ENCODE assay signal across 8 cellular contexts in genomic region chr1:156602557-156602993, GRCh38. TPM values are rescaled to one million over a fixed set of nuclear protein-coding genes. Genes with fewer than 3 reads are reported as not detected.
A peak's percentile ranks its signal among the peaks of the same experiment; 100 is the strongest.
DNase-seq lines count a peak whose midpoint lies in the region; ATAC-seq, FAIRE-seq and TF ChIP-seq lines count a peak whose summit lies in the region.

No MANE protein-coding gene starts in this region.

- H3K79me2 ChIP-seq in OCI-LY1 (ENCODE audit: insufficient read depth, low read length) (no peaks in the 10 kb centered on the region), H1 (ENCODE audit: control insufficient read depth in 1 of 2, insufficient read depth in 2 of 2, low read length in 2 of 2) (peaks cover 3 to 19% of the 10 kb centered on the region in 2 experiments)

- H3K27me3 ChIP-seq in OCI-LY1 (ENCODE audit: insufficient read depth, low read length), result no peaks in the 10 kb centered on the region
- H3K27me3 ChIP-seq in H1 (replicated peaks in 1 of 4; ENCODE audit: control insufficient read depth in 3 of 4, extremely low read depth in 1 of 4, insufficient read depth in 3 of 4, low read length in 3 of 4), result no peaks in the 10 kb centered on the region
- no peaks in the 10 kb centered on the region for H3K27me3 ChIP-seq in testis
- no peaks in the 10 kb centered on the region for H3K27me3 ChIP-seq in transverse colon

- no peak overlapping the region; the same call in 1 of the 2 replicates for H3K18ac ChIP-seq in H1 (ENCODE audit: extremely low read depth, low read length)

- in situ Hi-C loops in transverse colon (cut with MboI; ENCODE audit: low pct_ligation_motif_present in 1 of 4, low pct_unique_long_range_greater_than_20kb in 1 of 4, low sequenced_read_pairs in 3 of 4), result loop anchor here in 3 of 4 donors (10.0 to 25.0 kb wide), 3 partner anchors 128 to 215 kb away; no protein-coding TSS in a partner anchor

- no peak overlapping the region for H3K23ac ChIP-seq in H1 (ENCODE audit: insufficient read length)

- no peak overlapping the region for H3K56ac ChIP-seq in H1 (replicated peaks; ENCODE audit: insufficient read length, low read depth, low read length)

- no peak overlapping the region for H3K27ac Mint-ChIP-seq in activated naive CD4-positive, alpha-beta T cell treated with anti-CD3 and anti-CD28 coated beads, Interleukin-2, amount 10 ng/mL, durations not matched to agents 7 days and 5 days

- peak overlapping the region; percentile 36 for H3K4me3 Mint-ChIP-seq in activated naive CD4-positive, alpha-beta T cell treated with anti-CD3 and anti-CD28 coated beads, Interleukin-2, amount 10 ng/mL, durations not matched to agents 7 days and 5 days

- 10% methylated on average over 6 of the region's 10 CpGs; no CpG with 5 or more reads in 1 of the 2 experiments for WGBS in H1 (ENCODE audit: extremely low coverage in 1 of 2, insufficient coverage in 1 of 2, insufficient read length in 1 of 2, insufficient replicate concordance in 2 of 2, low coverage in 1 of 2, low lambda C conversion rate in 2 of 2, missing lambda C conversion rate in 1 of 2), 2 experiments
- 18 to 21% methylated on average over 10 of the region's 10 CpGs for WGBS in testis, 2 donors
- 41 to 47% methylated on average over 3 to 10 of the region's 10 CpGs for WGBS in transverse colon (ENCODE audit: low coverage in 1 of 2), 2 donors

- TF ChIP-seq EP300 in H1 (IDR thresholded peaks at IDR 0.05; ENCODE audit: borderline replicate concordance in 1 of 2, low read depth in 2 of 2, low read length in 2 of 2), result no peak
- no peak for TF ChIP-seq EP300 in transverse colon (IDR thresholded peaks at IDR 0.05; ENCODE audit: low read depth)

- H3K4me2 ChIP-seq in OCI-LY1 (ENCODE audit: low read length) (peak overlapping the region; percentile 93; the same call in 1 of the 2 replicates), H1 (ENCODE audit: insufficient read depth in 1 of 2, low read depth in 2 of 2, low read length in 2 of 2) (peak overlapping the region; percentile 55 to 57)

- peaks cover 19% of the 10 kb centered on the region; the same call in 1 of the 2 replicates for H3K36me3 ChIP-seq in OCI-LY1 (ENCODE audit: insufficient read depth, low read length)
- H3K36me3 ChIP-seq in H1 (ENCODE audit: control insufficient read depth in 2 of 4, insufficient read depth in 4 of 4, low read length in 3 of 4), result peaks cover 8 to 13% (median 12%) of the 10 kb centered on the region in 4 experiments
- H3K36me3 ChIP-seq in testis (ENCODE audit: low read depth, missing control alignments), result no peaks in the 10 kb centered on the region
- no peaks in the 10 kb centered on the region for H3K36me3 ChIP-seq in transverse colon

- no peak for ATAC-seq in GM19467 (IDR thresholded peaks at IDR 0.05; ENCODE audit: unreplicated experiment)

- TF ChIP-seq POLR2A in H1 (IDR thresholded peaks at IDR 0.05; ENCODE audit: control extremely low read depth in 1 of 2, low read depth in 2 of 2, low read length in 2 of 2) (no peak), testis (IDR thresholded peaks at IDR 0.05) (no peak), transverse colon (IDR thresholded peaks at IDR 0.05) (no peak)

- no peak overlapping the region for H3K14ac ChIP-seq in H1 (ENCODE audit: insufficient read length)

- no peak overlapping the region for H4K91ac ChIP-seq in H1 (replicated peaks; ENCODE audit: insufficient read length, low read length)

- H4K5ac ChIP-seq in H1 (ENCODE audit: insufficient read length, low read depth, low read length), result no peak overlapping the region

- no peak overlapping the region for H2BK120ac ChIP-seq in H1 (replicated peaks; ENCODE audit: low read depth, low read length)

- DNase-seq in activated naive CD4-positive, alpha-beta T cell treated with anti-CD3 and anti-CD28 coated beads, Interleukin-2, amount 10 ng/mL, durations not matched to agents 7 days and 5 days, result no peak
- DNase-seq in activated naive CD4-positive, alpha-beta T cell treated with anti-CD3 and anti-CD28 coated beads, Interleukin-2, amount 50 U/mL, for 16 hours, result no peak
- DNase-seq in H1 (ENCODE audit: low read depth in 1 of 2, low spot score in 2 of 2), result no peak
- DNase-seq in testis, result no peak
- no peak for DNase-seq in mucosa of gallbladder (ENCODE audit: low spot score)
- DNase-seq in transverse colon, result no peak

- H3K9ac ChIP-seq in OCI-LY1 (ENCODE audit: low read length) (no peak overlapping the region), H1 (replicated peaks in 1 of 4; ENCODE audit: extremely low read depth in 1 of 4, low read depth in 3 of 4, low read length in 3 of 4) (no peak overlapping the region)

- H2BK20ac ChIP-seq in H1 (ENCODE audit: low read length), result no peak overlapping the region

- H2BK12ac ChIP-seq in H1 (ENCODE audit: low read depth, low read length), result no peak overlapping the region

- peaks cover 5% of the 10 kb centered on the region; the same call in 1 of the 2 replicates for H3K23me2 ChIP-seq in H1 (ENCODE audit: low read depth, low read length)

- no peaks in the 10 kb centered on the region for H3F3A ChIP-seq in OCI-LY1 (ENCODE audit: insufficient read depth, low read length)

- TF ChIP-seq CTCF in OCI-LY1 (IDR thresholded peaks at IDR 0.05; ENCODE audit: low read length) (peak; percentile 73), H1 (IDR thresholded peaks at IDR 0.05; ENCODE audit: control extremely low read depth in 1 of 3, insufficient read depth in 1 of 3, low read depth in 1 of 3, low read length in 3 of 3) (peak in 2 of 3 experiments; percentile 42 to 57; a peak in 2 of 4 replicates), testis (IDR thresholded peaks at IDR 0.05) (peak in 2 of 3 experiments; percentile 11 to 42), transverse colon (IDR thresholded peaks at IDR 0.05) (peak in 1 of 5 experiments; percentile 8)

- H3K4ac ChIP-seq in H1 (replicated peaks; ENCODE audit: insufficient read length, low read depth, low read length), result no peak overlapping the region

- H4K20me1 ChIP-seq in OCI-LY1 (ENCODE audit: insufficient read depth, low read length) (no peaks in the 10 kb centered on the region), H1 (replicated peaks in 1 of 2; ENCODE audit: control insufficient read depth in 1 of 2, insufficient read depth in 2 of 2, low read length in 2 of 2) (peaks cover 0 to 1% of the 10 kb centered on the region in 2 experiments)

- H3K79me1 ChIP-seq in H1 (ENCODE audit: low read depth, low read length), result peaks cover 2% of the 10 kb centered on the region; the same call in 1 of the 2 replicates

- no peak overlapping the region; the same call in 1 of the 2 replicates for H4K8ac ChIP-seq in H1 (ENCODE audit: extremely low read depth, insufficient read depth, low read length)

- peaks cover 41% of the 10 kb centered on the region for H3K4me1 Mint-ChIP-seq in activated naive CD4-positive, alpha-beta T cell treated with anti-CD3 and anti-CD28 coated beads, Interleukin-2, amount 10 ng/mL, durations not matched to agents 7 days and 5 days

- H3K27ac ChIP-seq in OCI-LY1 (ENCODE audit: low read depth, low read length, poor library complexity, severe bottlenecking) (no peak overlapping the region), H1 (ENCODE audit: low read depth, low read length) (no peak overlapping the region), testis (no peak overlapping the region), transverse colon (no peak overlapping the region)

- no peak overlapping the region for H2BK5ac ChIP-seq in H1 (ENCODE audit: low read depth, low read length)

- H3K9me3 Mint-ChIP-seq in activated naive CD4-positive, alpha-beta T cell treated with anti-CD3 and anti-CD28 coated beads, Interleukin-2, amount 10 ng/mL, durations not matched to agents 7 days and 5 days, result no peaks in the 10 kb centered on the region

- H2AFZ ChIP-seq in OCI-LY1 (ENCODE audit: low read length) (no peak overlapping the region), H1 (ENCODE audit: low read length) (peak overlapping the region; percentile 98)

- CTCF ChIA-PET in activated naive CD4-positive, alpha-beta T cell treated with anti-CD3 and anti-CD28 coated beads, Interleukin-2, amount 10 ng/mL, durations not matched to agents 7 days and 5 days (lab: Charles Lee), result interaction anchor here (0.9 to 3.0 kb wide), 3 partner anchors 9 to 18 kb away, joined by 4 to 9 read pairs (median 5); partner anchors contain the start of gene NAXE
- CTCF ChIA-PET in H1 (lab: Charles Lee; ENCODE audit: partially characterized antibody), result interaction anchor here (0.6 to 5.7 kb wide), 21 partner anchors 10 to 319 kb away, joined by 3 to 45 read pairs (median 4); partner anchors contain the start of genes IQGAP3, NAXE and NES

- H3K9me2 ChIP-seq in OCI-LY1 (ENCODE audit: low read depth, low read length), result no peaks in the 10 kb centered on the region

- FAIRE-seq in H1 (lab: Jason Lieb, UNC), result no peak

- H2AK5ac ChIP-seq in H1 (ENCODE audit: low read depth, low read length), result no peak overlapping the region

- POLR2A ChIA-PET in H1 (lab: Charles Lee; ENCODE audit: partially characterized antibody), result interaction anchor here (1.1 to 6.6 kb wide), 6 partner anchors 10 to 164 kb away, joined by 3 to 66 read pairs (median 5); partner anchors contain the start of genes NAXE and PRCC

- H2BK15ac ChIP-seq in H1 (ENCODE audit: low read length), result no peak overlapping the region

- H3K4me1 ChIP-seq in OCI-LY1 (ENCODE audit: insufficient read depth, low read length, severe bottlenecking), result peaks cover 27% of the 10 kb centered on the region
- peaks cover 0 to 8% (median 3%) of the 10 kb centered on the region in 4 experiments; a peak in 5 of 7 replicates for H3K4me1 ChIP-seq in H1 (replicated peaks in 1 of 4; ENCODE audit: control insufficient read depth in 3 of 4, insufficient read depth in 4 of 4, low read length in 3 of 4)
- H3K4me1 ChIP-seq in testis, result peaks cover 7% of the 10 kb centered on the region
- peaks cover 9 to 20% (median 17%) of the 10 kb centered on the region in 4 donors for H3K4me1 ChIP-seq in transverse colon

- H3K4me3 ChIP-seq in OCI-LY1 (ENCODE audit: low read depth, low read length, poor library complexity, severe bottlenecking) (peak overlapping the region; percentile 13), H1 (ENCODE audit: extremely low read depth in 1 of 4, insufficient read depth in 2 of 4, low read depth in 3 of 4, low read length in 4 of 4) (no peak overlapping the region), testis (no peak overlapping the region), transverse colon (no peak overlapping the region)

- H3K36me3 Mint-ChIP-seq in activated naive CD4-positive, alpha-beta T cell treated with anti-CD3 and anti-CD28 coated beads, Interleukin-2, amount 10 ng/mL, durations not matched to agents 7 days and 5 days, result peaks cover 11% of the 10 kb centered on the region

- H3K9me3 ChIP-seq in OCI-LY1 (ENCODE audit: low read length) (no peaks in the 10 kb centered on the region), H1 (ENCODE audit: insufficient read depth in 2 of 2, low read depth in 1 of 2, low read length in 1 of 2) (no peaks in the 10 kb centered on the region), testis (no peaks in the 10 kb centered on the region), transverse colon (no peaks in the 10 kb centered on the region)

- TF ChIP-seq RAD21 in H1 (IDR thresholded peaks at IDR 0.05 in 1 of 2, conservative IDR thresholded peaks at IDR 0.05 in 1 of 2; ENCODE audit: low read depth in 2 of 2, low read length in 2 of 2), result peak; percentile 21 to 45; a peak in 3 of 4 replicates

- peaks cover 5% of the 10 kb centered on the region for H3K27me3 Mint-ChIP-seq in activated naive CD4-positive, alpha-beta T cell treated with anti-CD3 and anti-CD28 coated beads, Interleukin-2, amount 10 ng/mL, durations not matched to agents 7 days and 5 days

- intact Hi-C loops in testis (cut with DNase I; ENCODE audit: low total_unique reads) (loop anchor here (5.0 to 10.0 kb wide), 2 partner anchors 95 to 148 kb away; no protein-coding TSS in a partner anchor), transverse colon (cut with DNase I; ENCODE audit: low total_unique reads) (no loop called here)

RNA-seq across cellular contexts. Expression of gene GPATCH4, which starts 1.3 kb away (rescaled TPM):
- total RNA-seq in H1 (2021; fragmentation: NEBNext Ultra II Directional; extraction: Animal tissue kit (Norgen Biotek cat#: 25700)), result 47.9 and 48.5 TPM in 2 replicates
- polyA plus RNA-seq in H1 (2011; rRNA removed) (19.3 and 20.5 TPM in 2 replicates), testis (ENCODE audit: insufficient read depth, low read depth, low replicate concordance) (18.5 TPM)
- 41.0 TPM for polyA plus RNA-seq in H1 (2011; cell fraction: cytosol; rRNA removed)
- polyA plus RNA-seq in H1 (2011; cell fraction: nucleus; rRNA removed), result 26.5 TPM
- 71.6 to 116 TPM (median 83.2 TPM) in 4 replicates for polyA plus RNA-seq in H1 (2012, experiment 1 of 2)
- polyA plus RNA-seq in H1 (2012, experiment 2 of 2), result 13.8 TPM
- polyA plus RNA-seq in H1 (2013, experiment 1 of 2), result 53.9 TPM
- polyA plus RNA-seq in H1 (2013, experiment 2 of 2), result 53.2 TPM
- polyA minus RNA-seq in H1 (2011; rRNA and poly(A)+ RNA removed), result 53.2 and 70.6 TPM in 2 replicates
- polyA minus RNA-seq in H1 (2011; cell fraction: cytosol; rRNA and poly(A)+ RNA removed), result 23.5 TPM
- polyA minus RNA-seq in H1 (2011; cell fraction: nucleus; rRNA and poly(A)+ RNA removed), result 85.1 TPM
- total RNA-seq in testis (10 to 100 TPM; 21.6 to 26.7 TPM), mucosa of gallbladder (12.6 TPM), transverse colon (100 to 1,000 TPM in 1 of 4 donors, 10 to 100 TPM in 3; 12.4 to 113 (median 28.9) TPM)

RNA-seq across cellular contexts. Expression of gene NAXE, which starts 11.0 kb away (rescaled TPM):
- 73.1 and 75.4 TPM in 2 replicates for total RNA-seq in H1 (2021; fragmentation: NEBNext Ultra II Directional; extraction: Animal tissue kit (Norgen Biotek cat#: 25700))
- polyA plus RNA-seq in H1 (2011; rRNA removed), result 74.3 and 99.5 TPM in 2 replicates
- polyA plus RNA-seq in H1 (2011; cell fraction: cytosol; rRNA removed), result 81.7 TPM
- polyA plus RNA-seq in H1 (2011; cell fraction: nucleus; rRNA removed), result 111 TPM
- 74.5 to 117 TPM (median 106 TPM) in 4 replicates for polyA plus RNA-seq in H1 (2012, experiment 1 of 2)
- polyA plus RNA-seq in H1 (2012, experiment 2 of 2), result 142 TPM
- polyA plus RNA-seq in H1 (2013, experiment 1 of 2), result 84.0 TPM
- 93.6 TPM for polyA plus RNA-seq in H1 (2013, experiment 2 of 2)
- 43.2 and 70.3 TPM in 2 replicates for polyA minus RNA-seq in H1 (2011; rRNA and poly(A)+ RNA removed)
- polyA minus RNA-seq in H1 (2011; cell fraction: cytosol; rRNA and poly(A)+ RNA removed), result 32.7 TPM
- 59.4 TPM for polyA minus RNA-seq in H1 (2011; cell fraction: nucleus; rRNA and poly(A)+ RNA removed)
- 100 to 1,000 TPM; 142 to 200 TPM for total RNA-seq in testis
- polyA plus RNA-seq in testis (ENCODE audit: insufficient read depth, low read depth, low replicate concordance), result 110 TPM
- total RNA-seq in mucosa of gallbladder, result 99.0 TPM
- 100 to 1,000 TPM in 1 of 4 donors, 10 to 100 TPM in 3; 25.1 to 104 (median 77.5) TPM for total RNA-seq in transverse colon

RNA-seq across cellular contexts. Expression of gene HAPLN2, which starts 16.6 kb away (rescaled TPM):
- total RNA-seq in H1 (2021; fragmentation: NEBNext Ultra II Directional; extraction: Animal tissue kit (Norgen Biotek cat#: 25700)), result 0.19 TPM in 1 of 2 replicates, not detected in the other
- polyA plus RNA-seq in H1 (2011; rRNA removed) (0.51 and 1.2 TPM in 2 replicates), testis (ENCODE audit: insufficient read depth, low read depth, low replicate concordance) (1.5 TPM)
- 0.81 TPM for polyA plus RNA-seq in H1 (2011; cell fraction: cytosol; rRNA removed)
- 3.4 TPM for polyA plus RNA-seq in H1 (2011; cell fraction: nucleus; rRNA removed)
- polyA plus RNA-seq in H1 (2012, experiment 1 of 2), result 0.40 to 0.92 TPM (median 0.72 TPM) in 3 of 4 replicates, not detected in the other
- polyA plus RNA-seq in H1 (2012, experiment 2 of 2), result not detected
- 0.45 TPM for polyA plus RNA-seq in H1 (2013, experiment 1 of 2)
- 0.15 TPM for polyA plus RNA-seq in H1 (2013, experiment 2 of 2)
- not detected in 2 replicates for polyA minus RNA-seq in H1 (2011; rRNA and poly(A)+ RNA removed)
- polyA minus RNA-seq in H1 (2011; cell fraction: cytosol; rRNA and poly(A)+ RNA removed), result not detected
- 0.50 TPM for polyA minus RNA-seq in H1 (2011; cell fraction: nucleus; rRNA and poly(A)+ RNA removed)
- total RNA-seq in testis (1 to 10 TPM; 5.5 to 6.0 TPM), mucosa of gallbladder (0.43 TPM), transverse colon (1 to 10 TPM in 1 of 4 donors, under 1 TPM in 1, not detected in 2; 0.55 to 1.9 TPM)

RNA-seq across cellular contexts. Expression of gene TTC24, which starts 23.1 kb away (rescaled TPM):
- total RNA-seq in H1 (2021; fragmentation: NEBNext Ultra II Directional; extraction: Animal tissue kit (Norgen Biotek cat#: 25700)), result not detected in 2 replicates
- polyA plus RNA-seq in H1 (2011; rRNA removed) (0.08 TPM in 1 of 2 replicates, not detected in the other), testis (ENCODE audit: insufficient read depth, low read depth, low replicate concordance) (0.38 TPM)
- 0.09 TPM for polyA plus RNA-seq in H1 (2011; cell fraction: cytosol; rRNA removed)
- 0.26 TPM for polyA plus RNA-seq in H1 (2011; cell fraction: nucleus; rRNA removed)
- not detected in 4 replicates for polyA plus RNA-seq in H1 (2012, experiment 1 of 2)
- polyA plus RNA-seq in H1 (2012, experiment 2 of 2), result not detected
- not detected for polyA plus RNA-seq in H1 (2013, experiment 1 of 2)
- polyA plus RNA-seq in H1 (2013, experiment 2 of 2), result 0.04 TPM
- polyA minus RNA-seq in H1 (2011; rRNA and poly(A)+ RNA removed), result not detected in 2 replicates
- polyA minus RNA-seq in H1 (2011; cell fraction: cytosol; rRNA and poly(A)+ RNA removed), result not detected
- 1.5 TPM for polyA minus RNA-seq in H1 (2011; cell fraction: nucleus; rRNA and poly(A)+ RNA removed)
- total RNA-seq in testis (not detected), mucosa of gallbladder (0.60 TPM), transverse colon (not detected)

RNA-seq across cellular contexts. Expression of gene IQGAP3, which starts 30.2 kb away (rescaled TPM):
- 20.9 and 22.3 TPM in 2 replicates for total RNA-seq in H1 (2021; fragmentation: NEBNext Ultra II Directional; extraction: Animal tissue kit (Norgen Biotek cat#: 25700))
- polyA plus RNA-seq in H1 (2011; rRNA removed), result 14.6 and 18.2 TPM in 2 replicates
- polyA plus RNA-seq in H1 (2011; cell fraction: cytosol; rRNA removed), result 17.7 TPM
- polyA plus RNA-seq in H1 (2011; cell fraction: nucleus; rRNA removed), result 92.9 TPM
- polyA plus RNA-seq in H1 (2012, experiment 1 of 2), result 16.6 to 22.1 TPM (median 19.6 TPM) in 4 replicates
- 10.9 TPM for polyA plus RNA-seq in H1 (2012, experiment 2 of 2)
- polyA plus RNA-seq in H1 (2013, experiment 1 of 2), result 12.9 TPM
- polyA plus RNA-seq in H1 (2013, experiment 2 of 2), result 10.7 TPM
- 32.1 and 40.4 TPM in 2 replicates for polyA minus RNA-seq in H1 (2011; rRNA and poly(A)+ RNA removed)
- 15.9 TPM for polyA minus RNA-seq in H1 (2011; cell fraction: cytosol; rRNA and poly(A)+ RNA removed)
- 30.1 TPM for polyA minus RNA-seq in H1 (2011; cell fraction: nucleus; rRNA and poly(A)+ RNA removed)
- 10 to 100 TPM in 1 of 2 donors, 1 to 10 TPM in 1; 8.2 to 13.4 TPM for total RNA-seq in testis
- 5.6 TPM for polyA plus RNA-seq in testis (ENCODE audit: insufficient read depth, low read depth, low replicate concordance)
- 2.5 TPM for total RNA-seq in mucosa of gallbladder
- 1 to 10 TPM; 1.7 to 9.4 (median 2.9) TPM for total RNA-seq in transverse colon
